Comparison of ENCODE assay signal across 8 cellular contexts in genomic region chr3:143847787-143848631, GRCh38. TPM values are rescaled to one million over a fixed set of nuclear protein-coding genes. Genes with fewer than 3 reads are reported as not detected.
DNase-seq lines count a peak whose midpoint lies in the region; ATAC-seq and TF ChIP-seq lines count a peak whose summit lies in the region.

Gene SLC9A9 (minus strand): TSS chr3:143848468. CDS start chr3:143848322, 146 bp downstream.

- no peaks in the 10 kb centered on the region for H3K36me3 ChIP-seq in vagina

- CTCF ChIA-PET in CD4-positive, alpha-beta T cell (lab: Charles Lee), result no interaction called here

- peaks cover 42% of the 10 kb centered on the region for H3K4me1 ChIP-seq in vagina

- no peaks in the 10 kb centered on the region for H3K9me3 ChIP-seq in CD4-positive, alpha-beta T cell (ENCODE audit: control insufficient read depth, low read length)
- H3K9me3 ChIP-seq in vagina, result no peaks in the 10 kb centered on the region

- DNase-seq in CD4-positive, alpha-beta T cell, result peak in 8 of 10 experiments; percentile 1 to 21 (median 4)
- DNase-seq in NOMO-1 treated with dmso at 0.1 percent for 144 hours (lab: John Stamatoyannopoulos, UW; ENCODE audit: unreplicated experiment) (peak; percentile 62), fibroblast of villous mesenchyme (ENCODE audit: low read depth) (peak; percentile 78), vagina (ENCODE audit: extremely low spot score in 2 of 2) (no peak)
- DNase-seq in activated effector memory CD4-positive, alpha-beta T cell treated with Interleukin-2 at 50 U/mL for 16 hours, result peak; percentile 17
- peak; percentile 68 for DNase-seq in natural killer cell treated with Interleukin-12 subunit alpha and Interleukin-12 subunit beta and Interleukin-15 and Interleukin-18, amount 100 ng/mL, for 72 hours (ENCODE audit: low spot score)

- H3K27me3 ChIP-seq in CD4-positive, alpha-beta T cell (ENCODE audit: control insufficient read depth, insufficient read depth, low read length), result no peaks in the 10 kb centered on the region
- no peaks in the 10 kb centered on the region for H3K27me3 ChIP-seq in vagina

- POLR2A ChIA-PET in CD4-positive, alpha-beta T cell (lab: Charles Lee), result interaction anchor here (1.1 to 5.8 kb wide), 2 partner anchors 95 to 124 kb away, joined by 3 to 45 read pairs; partner anchors contain the start of gene DIPK2A

- H3K36me3 Mint-ChIP-seq in CD4-positive, alpha-beta T cell (ENCODE audit: low read depth), result peaks cover 10% of the 10 kb centered on the region
- H3K36me3 Mint-ChIP-seq in natural killer cell treated with Interleukin-12 subunit alpha and Interleukin-12 subunit beta and Interleukin-15 and Interleukin-18, amount 100 ng/mL, for 72 hours, result no peaks in the 10 kb centered on the region

- TF ChIP-seq POLR2A in vagina (IDR thresholded peaks at IDR 0.05), result no peak

- peak within 1 kb of the TSS; percentile 65 for H3K4me3 ChIP-seq in fibroblast of villous mesenchyme (ENCODE audit: low read depth, low read length)
- peak within 1 kb of the TSS; percentile 50 to 61 for H3K4me3 ChIP-seq in vagina

- peak within 1 kb of the TSS; percentile 91 for H3K27ac Mint-ChIP-seq in CD4-positive, alpha-beta T cell
- H3K27ac Mint-ChIP-seq in natural killer cell treated with Interleukin-12 subunit alpha and Interleukin-12 subunit beta and Interleukin-15 and Interleukin-18, amount 100 ng/mL, for 72 hours, result peak within 1 kb of the TSS; percentile 86 to 91

- intact Hi-C loops in CD4-positive, alpha-beta T cell (cut with DNase I, micrococcal nuclease), result loop anchor here in 1 of 2 experiments (1.0 to 5.0 kb wide), 3 partner anchors 23 to 124 kb away; partner anchors contain the start of gene DIPK2A
- intact Hi-C loops in vagina (cut with DNase I), result no loop called here

- H3K27me3 Mint-ChIP-seq in CD4-positive, alpha-beta T cell, result no peaks in the 10 kb centered on the region
- no peaks in the 10 kb centered on the region for H3K27me3 Mint-ChIP-seq in natural killer cell treated with Interleukin-12 subunit alpha and Interleukin-12 subunit beta and Interleukin-15 and Interleukin-18, amount 100 ng/mL, for 72 hours

- peak within 1 kb of the TSS; percentile 99 for H3K4me3 Mint-ChIP-seq in CD4-positive, alpha-beta T cell
- peak within 1 kb of the TSS; percentile 88 for H3K4me3 Mint-ChIP-seq in natural killer cell treated with Interleukin-12 subunit alpha and Interleukin-12 subunit beta and Interleukin-15 and Interleukin-18, amount 100 ng/mL, for 72 hours

- H3K27ac ChIP-seq in CD4-positive, alpha-beta T cell (ENCODE audit: low read depth, low read length), result peak within 1 kb of the TSS; percentile 6
- H3K27ac ChIP-seq in vagina, result peak within 1 kb of the TSS; percentile 50

- peaks cover 71% of the 10 kb centered on the region for H3K4me1 Mint-ChIP-seq in CD4-positive, alpha-beta T cell (ENCODE audit: low read depth)
- H3K4me1 Mint-ChIP-seq in natural killer cell treated with Interleukin-12 subunit alpha and Interleukin-12 subunit beta and Interleukin-15 and Interleukin-18, amount 100 ng/mL, for 72 hours (ENCODE audit: low read depth in 2 of 2), result peaks cover 27 to 50% of the 10 kb centered on the region in 2 donors

- no peaks in the 10 kb centered on the region for H3K9me3 Mint-ChIP-seq in CD4-positive, alpha-beta T cell
- H3K9me3 Mint-ChIP-seq in natural killer cell treated with Interleukin-12 subunit alpha and Interleukin-12 subunit beta and Interleukin-15 and Interleukin-18, amount 100 ng/mL, for 72 hours, result no peaks in the 10 kb centered on the region

- peak; percentile 84 for ATAC-seq in CD4-positive, alpha-beta T cell (ENCODE audit: poor library complexity)
- ATAC-seq in GM19025 (IDR thresholded peaks at IDR 0.05; ENCODE audit: low read depth, unreplicated experiment), result peak; percentile 88
- peak; percentile 80 for ATAC-seq in HG03108 (IDR thresholded peaks at IDR 0.05; ENCODE audit: unreplicated experiment)
- peak; percentile 92 to 95 for ATAC-seq in natural killer cell treated with Interleukin-12 subunit alpha and Interleukin-12 subunit beta and Interleukin-15 and Interleukin-18, amount 100 ng/mL, for 72 hours

- no peak for TF ChIP-seq CTCF in CD4-positive, alpha-beta T cell (IDR thresholded peaks at IDR 0.05)
- TF ChIP-seq CTCF in fibroblast of villous mesenchyme (IDR thresholded peaks at IDR 0.05; ENCODE audit: insufficient read depth, low read depth, low read length) (no peak), vagina (IDR thresholded peaks at IDR 0.05) (no peak)

RNA-seq across cellular contexts. Expression of gene SLC9A9, which starts in this region (rescaled TPM):
- total RNA-seq in CD4-positive, alpha-beta T cell, result 10 to 100 TPM; 12.2 TPM
- total RNA-seq in fibroblast of villous mesenchyme (2.9 and 3.5 TPM in 2 replicates), vagina (30.7 TPM)
- 10 to 100 TPM; 11.0 to 11.9 TPM for total RNA-seq in natural killer cell treated with Interleukin-12 subunit alpha and Interleukin-12 subunit beta and Interleukin-15 and Interleukin-18, amount 100 ng/mL, for 72 hours

Comparison
In these comparisons a context has a peak if more than half of its experiments do, and no peak if none do; other contexts are left out.
1. DNase-seq: peak in CD4-positive, alpha-beta T cell (8 of 10), NOMO-1 treated with dmso at 0.1 percent for 144 hours (single experiment), activated effector memory CD4-positive, alpha-beta T cell treated with Interleukin-2 at 50 U/mL for 16 hours (single experiment), fibroblast of villous mesenchyme (single experiment) and natural killer cell treated with Interleukin-12 subunit alpha and Interleukin-12 subunit beta and Interleukin-15 and Interleukin-18, amount 100 ng/mL, for 72 hours (single experiment); none in vagina (0 of 2).
2. Peak in every context shown above with its lines, with median percentiles within 50 percentile points of each other: ATAC-seq.